ENCODE assay signal across 1 cellular context in the genomic region with DNA sequence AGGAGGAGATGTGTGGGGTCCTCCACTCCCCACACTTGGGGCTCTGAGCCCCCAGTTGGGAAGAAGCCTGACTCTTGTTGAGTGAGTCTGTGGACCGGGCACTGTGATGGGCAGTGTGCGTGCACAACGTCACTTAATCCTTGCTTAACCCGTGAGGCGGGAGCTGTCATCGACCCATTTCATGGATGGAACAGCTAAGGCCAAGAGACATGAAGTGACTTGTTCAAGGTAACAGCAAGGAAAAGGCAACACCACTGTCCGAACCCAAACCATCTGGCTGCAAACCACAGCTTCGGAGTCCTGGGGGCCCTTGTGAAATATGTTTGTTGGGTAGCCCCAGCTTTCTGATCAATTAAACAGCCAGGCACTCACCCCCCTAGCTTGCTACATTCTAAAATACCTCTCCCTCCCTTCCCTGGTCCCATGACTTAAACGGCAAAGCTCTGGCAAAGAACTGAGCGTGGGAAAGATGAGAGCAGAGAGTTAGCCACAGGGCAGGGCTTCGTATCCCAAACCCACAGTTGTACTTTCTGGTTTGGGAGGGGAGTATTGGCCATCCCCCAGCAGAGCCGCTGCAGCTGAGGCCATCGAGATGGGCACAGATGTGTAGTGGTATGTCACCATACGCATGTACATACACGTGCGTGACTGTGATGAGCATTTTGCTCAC.
TF ChIP-seq lines count a peak whose summit lies in the region.

No MANE protein-coding gene starts in this region.

TF ChIP-seq in K562, 482 proteins besides CTCF, POLR2A, EP300 and RAD21:
- TF ChIP-seq ZNF134 (CRISPR knock-in tag; conservative IDR thresholded peaks at IDR 0.05), result no peak
- TF ChIP-seq BCOR (IDR thresholded peaks at IDR 0.05), result peak; percentile 64
- TF ChIP-seq SIN3B (IDR thresholded peaks at IDR 0.05; ENCODE audit: low read depth), result no peak
- no peak for TF ChIP-seq CCNT2 (IDR thresholded peaks at IDR 0.05; ENCODE audit: borderline replicate concordance, extremely low read depth, insufficient read length, low read depth, low read length)
- TF ChIP-seq KDM1A (IDR thresholded peaks at IDR 0.05), result peak in 1 of 2 experiments; percentile 39; a peak in 1 of 4 replicates
